In the genomic region with DNA sequence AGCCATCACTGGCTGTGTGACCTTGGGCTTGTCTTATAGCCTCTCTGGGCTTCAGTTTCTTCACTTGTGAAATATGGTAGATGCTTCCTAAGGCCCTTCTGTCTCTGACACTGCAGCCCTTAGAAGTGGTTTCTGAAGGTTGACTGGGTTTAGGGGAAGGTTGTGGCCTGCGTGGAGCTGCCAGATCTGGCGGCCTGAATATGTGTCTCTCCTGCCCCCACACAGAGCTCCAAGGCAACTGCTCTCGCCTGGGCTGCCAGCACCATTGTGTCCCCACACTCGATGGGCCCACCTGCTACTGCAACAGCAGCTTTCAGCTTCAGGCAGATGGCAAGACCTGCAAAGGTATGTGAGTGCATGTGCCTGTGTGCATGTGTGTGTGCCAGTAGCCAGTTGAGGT, we compare ENCODE assay signal across 23 cellular contexts. TPM values are rescaled to one million over a fixed set of nuclear protein-coding genes. Genes with fewer than 3 reads are reported as not detected.
DNase-seq lines count a peak whose midpoint lies in the region; ATAC-seq and TF ChIP-seq lines count a peak whose summit lies in the region.
"Had no signal": no experiment of that assay in that cellular context is flagged by ENCODE, and none has a peak within 500 bp of the region (broad histone marks: within the 10 kb centered on the region; RNA-seq: fewer than 3 reads in every experiment).

No MANE protein-coding gene starts in this region.

- DNase-seq in activated CD8-positive, alpha-beta memory T cell treated with anti-CD3 and anti-CD28 coated beads, Interleukin-2, amount 10 ng/mL, durations not matched to agents 7 days and 5 days: no peak
- DNase-seq in activated CD8-positive, alpha-beta memory T cell treated with anti-CD3 and anti-CD28 coated beads for 24 hours: no peak
- DNase-seq in NT2/D1 (ENCODE audit: low read depth, low spot score) (no peak), dorsolateral prefrontal cortex (peak in 1 of 10 donors; percentile 63), SK-N-SH (no peak), kidney tubule cell (ENCODE audit: low spot score) (no peak)
- DNase-seq: activated CD4-positive, alpha-beta T cell treated with anti-CD3 and anti-CD28 coated beads, Interleukin-2, amount 10 ng/mL, durations not matched to agents 24 days and 14 days; activated naive CD4-positive, alpha-beta T cell treated with anti-CD3 and anti-CD28 coated beads, Interleukin-2, amount 10 ng/mL, durations not matched to agents 7 days and 5 days; activated T-cell treated with anti-CD3 and anti-CD28 coated beads for 4 hours; brain microvascular endothelial cell; DMS 273 treated with DMSO at 0.1 percent for 48 hours; NCI-H1436 treated with DMSO at 0.1 percent for 48 hours; NCI-H748 treated with DMSO at 0.1 percent for 48 hours; PC-9; stimulated activated CD4-positive, alpha-beta T cell treated with anti-CD3 and anti-CD28 coated beads, Interleukin-2, amount 100 ng/mL, for 48 hours had no signal

- H3K27me3 ChIP-seq in NT2/D1 (ENCODE audit: insufficient read depth, insufficient read length) (no peaks in the 10 kb centered on the region), dorsolateral prefrontal cortex (no peaks in the 10 kb centered on the region), stomach smooth muscle (ENCODE audit: control insufficient read depth in 1 of 2, insufficient read depth in 2 of 2, low read length in 2 of 2) (no peaks in the 10 kb centered on the region), SK-N-SH (ENCODE audit: insufficient read depth) (no peaks in the 10 kb centered on the region)
- H3K27me3 ChIP-seq: brain microvascular endothelial cell had no signal

- no peaks in the 10 kb centered on the region for H3K36me3 Mint-ChIP-seq in activated CD8-positive, alpha-beta memory T cell treated with anti-CD3 and anti-CD28 coated beads, Interleukin-2, amount 10 ng/mL, durations not matched to agents 7 days and 5 days
- H3K36me3 Mint-ChIP-seq: activated naive CD4-positive, alpha-beta T cell treated with anti-CD3 and anti-CD28 coated beads, Interleukin-2, amount 10 ng/mL, durations not matched to agents 7 days and 5 days had no signal

- H3K27ac ChIP-seq in dorsolateral prefrontal cortex (peak overlapping the region in 51 of 59 donors; percentile 0 to 85 (median 68)), stomach smooth muscle (ENCODE audit: low read length) (peak overlapping the region; percentile 31), SK-N-SH (ENCODE audit: low read depth in 2 of 2, low read length in 1 of 2) (no peak overlapping the region)
- H3K27ac ChIP-seq: A549, brain microvascular endothelial cell, C4-2B, PC-9 had no signal

- peak overlapping the region; percentile 3 for H3K9ac ChIP-seq in NT2/D1 (ENCODE audit: insufficient read length, low read depth)
- peak overlapping the region in 1 of 2 donors; percentile 31 for H3K9ac ChIP-seq in stomach smooth muscle (ENCODE audit: low read length in 2 of 2)
- no peak overlapping the region for H3K9ac ChIP-seq in SK-N-SH

- H3K27ac Mint-ChIP-seq in activated CD8-positive, alpha-beta memory T cell treated with anti-CD3 and anti-CD28 coated beads, Interleukin-2, amount 10 ng/mL, durations not matched to agents 7 days and 5 days: no peak overlapping the region
- H3K27ac Mint-ChIP-seq: activated CD4-positive, alpha-beta T cell treated with anti-CD3 and anti-CD28 coated beads, Interleukin-2, amount 10 ng/mL, durations not matched to agents 24 days and 14 days; activated naive CD4-positive, alpha-beta T cell treated with anti-CD3 and anti-CD28 coated beads, Interleukin-2, amount 10 ng/mL, durations not matched to agents 7 days and 5 days had no signal

- TF ChIP-seq EP300 in SK-N-SH (IDR thresholded peaks at IDR 0.05; ENCODE audit: borderline replicate concordance in 1 of 2, low read depth in 1 of 2, low read length in 1 of 2): no peak

- intact Hi-C loops in dorsolateral prefrontal cortex (cut with DNase I): no loop called here

- H3K4me3 ChIP-seq in NT2/D1 (ENCODE audit: insufficient read length, low read depth): no peak overlapping the region
- H3K4me3 ChIP-seq in dorsolateral prefrontal cortex: peak overlapping the region in 1 of 59 donors; percentile 16
- H3K4me3 ChIP-seq in stomach smooth muscle (ENCODE audit: low read length in 2 of 2): no peak overlapping the region
- no peak overlapping the region for H3K4me3 ChIP-seq in SK-N-SH (ENCODE audit: low read depth in 2 of 2, low read length in 1 of 2)
- H3K4me3 ChIP-seq: A549, PC-9 had no signal

- no peaks in the 10 kb centered on the region for H3K9me2 ChIP-seq in SK-N-SH

- CTCF ChIA-PET in activated CD8-positive, alpha-beta memory T cell treated with anti-CD3 and anti-CD28 coated beads, Interleukin-2, amount 10 ng/mL, durations not matched to agents 7 days and 5 days (lab: Charles Lee): interaction anchor here (3.7 kb wide), 1 partner anchor 19 kb away, joined by 15 read pairs; no protein-coding TSS in a partner anchor
- CTCF ChIA-PET in SK-N-SH (lab: Yijun Ruan, JAX): interaction anchor here (0.9 kb wide), 1 partner anchor 32 kb away, joined by 3 read pairs; no protein-coding TSS in a partner anchor

- H3K4me1 Mint-ChIP-seq in activated CD8-positive, alpha-beta memory T cell treated with anti-CD3 and anti-CD28 coated beads, Interleukin-2, amount 10 ng/mL, durations not matched to agents 7 days and 5 days: no peaks in the 10 kb centered on the region
- H3K4me1 Mint-ChIP-seq: activated CD4-positive, alpha-beta T cell treated with anti-CD3 and anti-CD28 coated beads, Interleukin-2, amount 10 ng/mL, durations not matched to agents 24 days and 14 days had no signal

- H4K20me1 ChIP-seq in SK-N-SH (ENCODE audit: insufficient read depth): peaks cover 5% of the 10 kb centered on the region; the same call in 1 of the 2 replicates

- H2AFZ ChIP-seq in SK-N-SH (ENCODE audit: low read depth): no peak overlapping the region
- H2AFZ ChIP-seq: PC-9 had no signal

- no peaks in the 10 kb centered on the region for H3K27me3 Mint-ChIP-seq in activated CD8-positive, alpha-beta memory T cell treated with anti-CD3 and anti-CD28 coated beads, Interleukin-2, amount 10 ng/mL, durations not matched to agents 7 days and 5 days
- H3K27me3 Mint-ChIP-seq: activated CD4-positive, alpha-beta T cell treated with anti-CD3 and anti-CD28 coated beads, Interleukin-2, amount 10 ng/mL, durations not matched to agents 24 days and 14 days had no signal

- WGBS in SK-N-SH (ENCODE audit: low lambda C conversion rate): 71% methylated on average over 3 of the region's 4 CpGs

- H3K4me1 ChIP-seq in NT2/D1 (ENCODE audit: insufficient read depth, insufficient read length) (peaks cover 24% of the 10 kb centered on the region), stomach smooth muscle (ENCODE audit: control insufficient read depth, insufficient read depth, low read length) (peaks cover 43% of the 10 kb centered on the region), SK-N-SH (ENCODE audit: control insufficient read depth in 1 of 2, insufficient read depth in 2 of 2, low read depth in 1 of 2, low read length in 1 of 2) (peaks cover 10 to 16% of the 10 kb centered on the region in 2 experiments; a peak in 3 of 4 replicates)

- no peak overlapping the region for H3K4me2 ChIP-seq in SK-N-SH
- H3K4me2 ChIP-seq: A549, PC-9 had no signal

- H3K9me3 ChIP-seq in NT2/D1 (ENCODE audit: insufficient read depth, low read length): no peaks in the 10 kb centered on the region
- no peaks in the 10 kb centered on the region for H3K9me3 ChIP-seq in stomach smooth muscle (ENCODE audit: control insufficient read depth in 2 of 2, low read length in 2 of 2)
- H3K9me3 ChIP-seq in SK-N-SH: no peaks in the 10 kb centered on the region
- H3K9me3 ChIP-seq: A549 had no signal

- H3K36me3 ChIP-seq in NT2/D1 (ENCODE audit: insufficient read depth, insufficient read length, low read length): peaks cover 96% of the 10 kb centered on the region
- H3K36me3 ChIP-seq in stomach smooth muscle (ENCODE audit: control insufficient read depth in 2 of 2, insufficient read depth in 2 of 2, low read length in 2 of 2): peaks cover 53 to 60% of the 10 kb centered on the region in 2 donors
- H3K36me3 ChIP-seq in SK-N-SH (replicated peaks in 1 of 2; ENCODE audit: control insufficient read depth in 1 of 2, insufficient read depth in 2 of 2, low read length in 1 of 2): peaks cover 20 to 83% of the 10 kb centered on the region in 2 experiments

- POLR2A ChIA-PET in SK-N-SH (lab: Yijun Ruan, JAX): no interaction called here

- H3K4me3 Mint-ChIP-seq in activated CD8-positive, alpha-beta memory T cell treated with anti-CD3 and anti-CD28 coated beads, Interleukin-2, amount 10 ng/mL, durations not matched to agents 7 days and 5 days: no peak overlapping the region
- H3K4me3 Mint-ChIP-seq: activated CD4-positive, alpha-beta T cell treated with anti-CD3 and anti-CD28 coated beads, Interleukin-2, amount 10 ng/mL, durations not matched to agents 24 days and 14 days; activated naive CD4-positive, alpha-beta T cell treated with anti-CD3 and anti-CD28 coated beads, Interleukin-2, amount 10 ng/mL, durations not matched to agents 7 days and 5 days had no signal

- no peaks in the 10 kb centered on the region for H3K9me3 Mint-ChIP-seq in activated CD8-positive, alpha-beta memory T cell treated with anti-CD3 and anti-CD28 coated beads, Interleukin-2, amount 10 ng/mL, durations not matched to agents 7 days and 5 days (ENCODE audit: low read depth)
- H3K9me3 Mint-ChIP-seq: activated CD4-positive, alpha-beta T cell treated with anti-CD3 and anti-CD28 coated beads, Interleukin-2, amount 10 ng/mL, durations not matched to agents 24 days and 14 days; activated naive CD4-positive, alpha-beta T cell treated with anti-CD3 and anti-CD28 coated beads, Interleukin-2, amount 10 ng/mL, durations not matched to agents 7 days and 5 days had no signal

- H3K79me2 ChIP-seq in SK-N-SH (ENCODE audit: insufficient read depth): no peaks in the 10 kb centered on the region

- TF ChIP-seq CTCF in dorsolateral prefrontal cortex (IDR thresholded peaks at IDR 0.05 in 54 of 56, conservative IDR thresholded peaks at IDR 0.05 in 2 of 56; ENCODE audit: low read depth in 1 of 56, partially characterized antibody in 56 of 56): no peak
- no peak for TF ChIP-seq CTCF in SK-N-SH (IDR thresholded peaks at IDR 0.05)

- no peak for TF ChIP-seq RAD21 in SK-N-SH (IDR thresholded peaks at IDR 0.05; ENCODE audit: low read length)

- peak; percentile 27 for ATAC-seq in activated CD8-positive, alpha-beta memory T cell treated with anti-CD3 and anti-CD28 coated beads, Interleukin-2, amount 10 ng/mL, durations not matched to agents 7 days and 5 days
- no peak for ATAC-seq in HG03280 (IDR thresholded peaks at IDR 0.05; ENCODE audit: unreplicated experiment)
- ATAC-seq: A549, esophagus mucosa had no signal

- H3F3A ChIP-seq in SK-N-SH (replicated peaks; ENCODE audit: insufficient read depth): peaks cover 5% of the 10 kb centered on the region

RNA-seq across cellular contexts. Expression of gene LRP1-AS, which starts 4.0 kb away (rescaled TPM):
- total RNA-seq in activated CD8-positive, alpha-beta memory T cell treated with anti-CD3 and anti-CD28 coated beads, Interleukin-2, amount 10 ng/mL, durations not matched to agents 7 days and 5 days: not detected
- under 1 TPM in 2 of 120 experiments, not detected in 118; 0.76 to 0.81 TPM for total RNA-seq in dorsolateral prefrontal cortex
- not detected in 2 replicates for polyA plus RNA-seq in SK-N-SH (2012; rRNA removed)
- polyA plus RNA-seq in SK-N-SH (2012; cell fraction: cytosol; rRNA removed): not detected in 2 replicates
- polyA plus RNA-seq in SK-N-SH (2012; cell fraction: nucleus; rRNA removed): not detected in 2 replicates
- total RNA-seq: activated CD4-positive, alpha-beta T cell treated with anti-CD3 and anti-CD28 coated beads, Interleukin-2, amount 10 ng/mL, durations not matched to agents 24 days and 14 days; esophagus mucosa; glomerular endothelial cell; lower leg skin; PC-9 had no signal
- polyA plus RNA-seq: A549, thymus had no signal

RNA-seq across cellular contexts. Expression of gene LRP1, which starts 15.2 kb away (rescaled TPM):
- under 1 TPM; 0.33 to 0.85 TPM for total RNA-seq in activated CD8-positive, alpha-beta memory T cell treated with anti-CD3 and anti-CD28 coated beads, Interleukin-2, amount 10 ng/mL, durations not matched to agents 7 days and 5 days
- 100 to 1,000 TPM; 152 to 428 (median 234) TPM for total RNA-seq in dorsolateral prefrontal cortex
- 18.8 and 55.0 TPM in 2 replicates for polyA plus RNA-seq in SK-N-SH (2012; rRNA removed)
- polyA plus RNA-seq in SK-N-SH (2012; cell fraction: cytosol; rRNA removed): 22.3 and 34.9 TPM in 2 replicates
- 127 and 168 TPM in 2 replicates for polyA plus RNA-seq in SK-N-SH (2012; cell fraction: nucleus; rRNA removed)

RNA-seq across cellular contexts. Expression of gene STAT6, which starts 32.3 kb away (rescaled TPM):
- 100 to 1,000 TPM in 1 of 2 experiments, 10 to 100 TPM in 1; 99.1 to 104 TPM for total RNA-seq in activated CD8-positive, alpha-beta memory T cell treated with anti-CD3 and anti-CD28 coated beads, Interleukin-2, amount 10 ng/mL, durations not matched to agents 7 days and 5 days
- total RNA-seq in dorsolateral prefrontal cortex: 10 to 100 TPM; 30.1 to 85.6 (median 49.8) TPM
- polyA plus RNA-seq in SK-N-SH (2012; rRNA removed): 0.15 and 0.42 TPM in 2 replicates
- polyA plus RNA-seq in SK-N-SH (2012; cell fraction: cytosol; rRNA removed): 0.05 and 0.19 TPM in 2 replicates
- 0.73 and 0.83 TPM in 2 replicates for polyA plus RNA-seq in SK-N-SH (2012; cell fraction: nucleus; rRNA removed)

RNA-seq across cellular contexts. Expression of gene NAB2, which starts 54.5 kb away (rescaled TPM):
- total RNA-seq in activated CD8-positive, alpha-beta memory T cell treated with anti-CD3 and anti-CD28 coated beads, Interleukin-2, amount 10 ng/mL, durations not matched to agents 7 days and 5 days: 10 to 100 TPM in 1 of 2 experiments, 1 to 10 TPM in 1; 10.0 to 31.1 TPM
- total RNA-seq in dorsolateral prefrontal cortex: 10 to 100 TPM; 15.3 to 64.0 (median 32.6) TPM
- 23.7 and 24.9 TPM in 2 replicates for polyA plus RNA-seq in SK-N-SH (2012; rRNA removed)
- polyA plus RNA-seq in SK-N-SH (2012; cell fraction: cytosol; rRNA removed): 12.7 and 18.9 TPM in 2 replicates
- polyA plus RNA-seq in SK-N-SH (2012; cell fraction: nucleus; rRNA removed): 24.3 and 28.0 TPM in 2 replicates

Comparison
In these comparisons a context has a peak if more than half of its experiments do, and no peak if none do; other contexts are left out.
1. H3K27ac ChIP-seq: peak in dorsolateral prefrontal cortex (51 of 59) and stomach smooth muscle (single experiment); none in SK-N-SH (0 of 2).
2. RNA of gene LRP1, which starts 15.2 kb away (total RNA-seq): 152 to 428 TPM in dorsolateral prefrontal cortex; 0.33 to 0.85 TPM in activated CD8-positive, alpha-beta memory T cell treated with anti-CD3 and anti-CD28 coated beads, Interleukin-2, amount 10 ng/mL, durations not matched to agents 7 days and 5 days; every median in the first group is over 10 times any median in the second.